Comparison of ENCODE assay signal across 22 cellular contexts in the genomic region with DNA sequence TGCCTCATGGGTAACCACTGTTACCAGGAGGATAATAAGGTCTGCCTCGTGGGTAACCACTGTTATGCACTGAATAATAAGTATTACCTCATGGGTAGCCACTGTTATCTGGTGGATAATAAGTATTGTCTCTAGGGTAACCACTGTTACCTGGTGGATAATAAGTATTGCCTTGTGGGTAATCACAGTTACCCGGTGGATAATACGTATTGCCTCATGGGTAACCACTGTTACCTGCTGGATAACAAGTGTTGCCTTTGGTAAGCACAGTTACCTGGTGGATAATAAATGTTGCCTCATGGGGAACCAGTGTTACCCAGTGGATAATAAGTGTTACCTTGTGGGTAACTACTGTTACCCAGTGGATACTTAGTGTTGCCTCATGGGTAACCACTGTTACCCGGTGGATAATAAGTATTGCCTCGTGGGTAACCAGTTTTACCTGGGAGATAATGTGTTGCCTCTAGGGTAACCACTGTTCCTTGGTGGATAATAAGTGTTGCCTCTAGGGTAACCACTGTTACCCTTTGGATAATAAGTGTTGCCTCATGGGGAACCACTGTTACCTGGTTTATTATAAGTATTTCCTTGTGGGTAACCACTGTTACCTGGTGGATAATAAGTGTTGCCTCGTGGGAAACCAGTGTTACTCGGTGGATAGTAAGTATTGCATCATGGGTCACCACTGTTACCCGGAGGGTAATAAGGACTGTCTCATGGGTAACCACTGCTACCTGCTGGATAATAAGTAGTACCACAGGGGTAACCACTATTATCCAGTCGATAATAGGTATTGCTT. TPM values are rescaled to one million over a fixed set of nuclear protein-coding genes. Genes with fewer than 3 reads are reported as not detected.
A peak's percentile ranks its signal among the peaks of the same experiment; 100 is the strongest.
DNase-seq lines count a peak whose midpoint lies in the region; ATAC-seq, FAIRE-seq and TF ChIP-seq lines count a peak whose summit lies in the region.
"Had no signal": no experiment of that assay in that cellular context is flagged by ENCODE, and none has a peak within 500 bp of the region (broad histone marks: within the 10 kb centered on the region; RNA-seq: fewer than 3 reads in every experiment).

No MANE protein-coding gene starts in this region.

- H3K4me1 ChIP-seq in GM23248 (ENCODE audit: insufficient read depth) (no peaks in the 10 kb centered on the region), GM12878 (ENCODE audit: control insufficient read depth, insufficient read depth, low read length) (no peaks in the 10 kb centered on the region)
- H3K4me1 ChIP-seq: uterus had no signal

- FAIRE-seq in GM12878 (lab: Jason Lieb, UNC) = no peak
- FAIRE-seq: H54 had no signal

- H3K4me3 ChIP-seq in AG10803 (ENCODE audit: low read length) = no peak overlapping the region
- H3K4me3 ChIP-seq in GM23248 = no peak overlapping the region
- H3K4me3 ChIP-seq in GM12878 = no peak overlapping the region
- H3K4me3 ChIP-seq: uterus had no signal

- H3K79me2 ChIP-seq in GM23248 (ENCODE audit: insufficient read depth) = no peaks in the 10 kb centered on the region
- no peaks in the 10 kb centered on the region for H3K79me2 ChIP-seq in GM12878 (ENCODE audit: control insufficient read depth, insufficient read depth, low read length)

- H3K4me2 ChIP-seq in GM23248 (ENCODE audit: unreplicated experiment) (no peak overlapping the region), GM12878 (ENCODE audit: control insufficient read depth, insufficient read depth) (no peak overlapping the region)

- H3K27ac ChIP-seq in GM23248 (no peak overlapping the region), GM12878 (ENCODE audit: control insufficient read depth, insufficient read depth) (no peak overlapping the region)
- H3K27ac ChIP-seq: epithelial cell of prostate, uterus had no signal

- CTCF ChIA-PET in GM12878 (lab: Yijun Ruan, JAX) = no interaction called here

- DNase-seq in AG10803 (ENCODE audit: low read depth) = peak; percentile 20
- peak; percentile 34 for DNase-seq in GM23248
- DNase-seq in GM12878 (ENCODE audit: low read depth, low spot score) = no peak
- DNase-seq in left lobe of liver (ENCODE audit: low spot score) = no peak
- no peak for DNase-seq in KG1 (lab: John Stamatoyannopoulos, UW)
- DNase-seq in NCI-H146 treated with DMSO at 0.1 percent for 48 hours (lab: John Stamatoyannopoulos, UW; ENCODE audit: unreplicated experiment) = no peak
- DNase-seq: NCI-H1930; NCI-H446; stimulated activated CD8-positive, alpha-beta memory T cell treated with anti-CD3 and anti-CD28 coated beads, Interleukin-4, amount 100 ng/mL, for 48 hours; SW 1271; uterus had no signal

- no peak for TF ChIP-seq RAD21 in GM12878 (IDR thresholded peaks at IDR 0.05; ENCODE audit: insufficient read depth, low read depth, low read length)

- POLR2A ChIA-PET in GM12878 (lab: Charles Lee) = no interaction called here

- TF ChIP-seq CTCF in AG10803 (conservative IDR thresholded peaks at IDR 0.05; ENCODE audit: low read length) = peak; percentile 22
- no peak for TF ChIP-seq CTCF in GM12878 (IDR thresholded peaks at IDR 0.05 in 2 of 3, conservative IDR thresholded peaks at IDR 0.05 in 1 of 3; ENCODE audit: control insufficient read depth in 2 of 3, extremely low read depth in 1 of 3, insufficient read depth in 1 of 3, low read depth in 3 of 3, low read length in 3 of 3)

- SMC1A ChIA-PET in GM12878 (lab: Charles Lee; ENCODE audit: uncharacterized antibody, unreplicated experiment) = no interaction called here

- TF ChIP-seq EP300 in GM12878 (IDR thresholded peaks at IDR 0.05; ENCODE audit: borderline replicate concordance in 1 of 2, control insufficient read depth in 1 of 2, low read depth in 2 of 2, low read length in 2 of 2) = no peak

- no peaks in the 10 kb centered on the region for H3K27me3 ChIP-seq in GM23248 (replicated peaks; ENCODE audit: insufficient read depth)
- 0 out of 4 replicates have a peak, but pooled peaks cover 0 to 4% of the 10 kb centered on the region in 2 experiments for H3K27me3 ChIP-seq in GM12878 (replicated peaks in 1 of 2; ENCODE audit: control insufficient read depth in 2 of 2, insufficient read depth in 2 of 2, low read length in 1 of 2)
- H3K27me3 ChIP-seq: uterus had no signal

- no peaks in the 10 kb centered on the region for H3K9me3 ChIP-seq in GM23248 (ENCODE audit: low read depth)
- peaks cover 5% of the 10 kb centered on the region; the same call in 1 of the 3 replicates for H3K9me3 ChIP-seq in GM12878 (replicated peaks; ENCODE audit: control insufficient read depth, insufficient read depth, low read length)
- H3K9me3 ChIP-seq: uterus had no signal

- intact Hi-C loops in GM12878 (cut with micrococcal nuclease; ENCODE audit: unreplicated experiment) = loop anchor here (5.0 kb wide), 1 partner anchor 264 kb away; no protein-coding TSS in a partner anchor

- TF ChIP-seq POLR2A in GM12878 (IDR thresholded peaks at IDR 0.05; ENCODE audit: low read depth, low read length) = no peak

- ATAC-seq in GM12878 = peak; percentile 12; the same call in 1 of the 3 replicates
- ATAC-seq in left lobe of liver = peak; percentile 84
- ATAC-seq in GM19467 (IDR thresholded peaks at IDR 0.05; ENCODE audit: unreplicated experiment) = no peak
- ATAC-seq in GM19397 (IDR thresholded peaks at IDR 0.05; ENCODE audit: unreplicated experiment) = no peak
- ATAC-seq: activated naive CD4-positive, alpha-beta T cell treated with anti-CD3 and anti-CD28 coated beads, Interleukin-2, amount 50 U/mL, for 72 hours had no signal

- RAD21 ChIA-PET in GM12878 (lab: Charles Lee; ENCODE audit: unreplicated experiment) = no interaction called here

- H2AFZ ChIP-seq in GM23248 (no peak overlapping the region), GM12878 (ENCODE audit: control insufficient read depth, low read depth, low read length) (no peak overlapping the region)

- no peaks in the 10 kb centered on the region for H4K20me1 ChIP-seq in GM23248 (ENCODE audit: insufficient read depth)
- no peaks in the 10 kb centered on the region; the same call in 1 of the 2 replicates for H4K20me1 ChIP-seq in GM12878 (ENCODE audit: control insufficient read depth, insufficient read depth)

- no peaks in the 10 kb centered on the region for H3K36me3 ChIP-seq in GM23248 (ENCODE audit: low read depth)
- no peaks in the 10 kb centered on the region for H3K36me3 ChIP-seq in GM12878 (ENCODE audit: control insufficient read depth in 2 of 2, insufficient read depth in 2 of 2, low read length in 1 of 2)
- H3K36me3 ChIP-seq: uterus had no signal

- H3K9ac ChIP-seq in GM23248 (no peak overlapping the region), GM12878 (ENCODE audit: control insufficient read depth, insufficient read depth, low read length) (no peak overlapping the region)

- in situ Hi-C loops in GM23248 (cut with MboI) = no loop called here
- in situ Hi-C loops in GM12878 (cut with MboI) = no loop called here

- 51 to 57% methylated on average over 9 of the region's 9 CpGs for WGBS in GM23248 (ENCODE audit: low coverage in 1 of 2, low lambda C conversion rate in 2 of 2, missing lambda C conversion rate in 2 of 2), 2 experiments
- WGBS in GM12878 (ENCODE audit: insufficient coverage, insufficient replicate concordance, low lambda C conversion rate, missing lambda C conversion rate) = 2% methylated on average over 9 of the region's 9 CpGs

- no TSS peak for BruUV-seq in GM12878 (replicated peaks; lab: Mats Ljungman, UMichigan)

- H3F3A ChIP-seq in GM23248 (ENCODE audit: insufficient read depth) = no peaks in the 10 kb centered on the region

- no peaks in the 10 kb centered on the region for H3K9me2 ChIP-seq in GM23248 (ENCODE audit: insufficient read depth)

TF ChIP-seq in GM12878, 131 proteins besides CTCF, POLR2A, EP300 and RAD21 (continues in another document):
- no peak for TF ChIP-seq CBX3 (IDR thresholded peaks at IDR 0.05; ENCODE audit: borderline replicate concordance, low read depth)

RNA-seq across cellular contexts. Expression of gene NXPE4, which starts 10.6 kb away (rescaled TPM):
- total RNA-seq in GM23248 (2014; rRNA removed; shearing (Covaris generic)) = not detected in 2 replicates
- polyA plus RNA-seq in GM23248 (2016; fragmentation: Nextera tagmentation; extraction: Ambion mirVana) (not detected in 2 replicates), GM12878 (2011; rRNA removed) (not detected in 2 replicates), GM12878 (2014; fragmentation: Illumina TruSeq; extraction: Trizol) (not detected in 2 replicates), GM12878 (2014; fragmentation: Nextera tagmentation; extraction: Ambion mirVana) (not detected), GM12878 (2014; rRNA removed) (not detected in 2 replicates), GM12878 (2016; fragmentation: Nextera tagmentation; extraction: Ambion mirVana) (not detected)
- total RNA-seq in GM12878 (2013; cell fraction: nucleolus; rRNA removed) = not detected in 2 replicates
- total RNA-seq in GM12878 (2014; rRNA removed) (not detected in 2 replicates), GM12878 (2014; rRNA removed; fragmentation: Illumina TruSeq; extraction: Trizol) (not detected in 2 replicates), GM12878 (2021) (not detected in 2 replicates), left lobe of liver (not detected)
- not detected for polyA plus RNA-seq in GM12878 (2011; ENCODE audit: low read depth)
- not detected in 2 replicates for polyA plus RNA-seq in GM12878 (2011; cell fraction: cytosol; rRNA removed)
- not detected in 2 replicates for polyA plus RNA-seq in GM12878 (2011; cell fraction: nucleus; rRNA removed)
- polyA plus RNA-seq in GM12878 (2012) = not detected in 2 replicates
- polyA minus RNA-seq in GM12878 (2011; rRNA and poly(A)+ RNA removed) = not detected in 2 replicates
- not detected in 2 replicates for polyA minus RNA-seq in GM12878 (2011; cell fraction: cytosol; rRNA and poly(A)+ RNA removed)
- polyA minus RNA-seq in GM12878 (2011; cell fraction: nucleus; rRNA and poly(A)+ RNA removed) = not detected in 2 replicates
- total RNA-seq: A673; activated naive CD4-positive, alpha-beta T cell treated with anti-CD3 and anti-CD28 coated beads, Interleukin-2, amount 50 U/mL, for 72 hours; activated T-helper 1 cell treated with anti-CD3 and anti-CD28 coated beads, Interleukin-12 subunit alpha, Interleukin-12 subunit beta, Interleukin-2, Interleukin-4 antibody, amounts not matched to agents 30 ng/mL and 10 ng/mL and 1 ng/mL, durations not matched to agents 14 hours and 24 hours and 36 hours; dermis microvascular lymphatic vessel endothelial cell; neural crest cell; pulmonary artery endothelial cell had no signal
- polyA plus RNA-seq: CD14-positive monocyte had no signal

RNA-seq across cellular contexts. Expression of gene NXPE1, which starts 46.5 kb away (rescaled TPM):
- total RNA-seq in GM23248 (2014; rRNA removed; shearing (Covaris generic)) = not detected in 2 replicates
- polyA plus RNA-seq in GM23248 (2016; fragmentation: Nextera tagmentation; extraction: Ambion mirVana) (not detected in 2 replicates), GM12878 (2011; rRNA removed) (not detected in 2 replicates), GM12878 (2014; fragmentation: Illumina TruSeq; extraction: Trizol) (not detected in 2 replicates), GM12878 (2014; fragmentation: Nextera tagmentation; extraction: Ambion mirVana) (not detected), GM12878 (2014; rRNA removed) (not detected in 2 replicates), GM12878 (2016; fragmentation: Nextera tagmentation; extraction: Ambion mirVana) (not detected)
- total RNA-seq in GM12878 (2013; cell fraction: nucleolus; rRNA removed) = not detected in 2 replicates
- total RNA-seq in GM12878 (2014; rRNA removed) (not detected in 2 replicates), GM12878 (2014; rRNA removed; fragmentation: Illumina TruSeq; extraction: Trizol) (not detected in 2 replicates), GM12878 (2021) (0.16 TPM in 1 of 2 replicates, not detected in the other), left lobe of liver (not detected)
- polyA plus RNA-seq in GM12878 (2011; ENCODE audit: low read depth) = not detected
- polyA plus RNA-seq in GM12878 (2011; cell fraction: cytosol; rRNA removed) = not detected in 2 replicates
- polyA plus RNA-seq in GM12878 (2011; cell fraction: nucleus; rRNA removed) = not detected in 2 replicates
- polyA plus RNA-seq in GM12878 (2012) = not detected in 2 replicates
- polyA minus RNA-seq in GM12878 (2011; rRNA and poly(A)+ RNA removed) = not detected in 2 replicates
- polyA minus RNA-seq in GM12878 (2011; cell fraction: cytosol; rRNA and poly(A)+ RNA removed) = not detected in 2 replicates
- not detected in 2 replicates for polyA minus RNA-seq in GM12878 (2011; cell fraction: nucleus; rRNA and poly(A)+ RNA removed)
- total RNA-seq: A673; activated naive CD4-positive, alpha-beta T cell treated with anti-CD3 and anti-CD28 coated beads, Interleukin-2, amount 50 U/mL, for 72 hours; activated T-helper 1 cell treated with anti-CD3 and anti-CD28 coated beads, Interleukin-12 subunit alpha, Interleukin-12 subunit beta, Interleukin-2, Interleukin-4 antibody, amounts not matched to agents 30 ng/mL and 10 ng/mL and 1 ng/mL, durations not matched to agents 14 hours and 24 hours and 36 hours; dermis microvascular lymphatic vessel endothelial cell; neural crest cell; pulmonary artery endothelial cell had no signal
- polyA plus RNA-seq: CD14-positive monocyte had no signal

Comparison
In these comparisons a context has a peak if more than half of its experiments do, and no peak if none do; other contexts are left out.
1. DNase-seq: peak in AG10803 (single experiment) and GM23248 (single experiment); none in GM12878 (single experiment), left lobe of liver (single experiment), KG1 (single experiment) and NCI-H146 treated with DMSO at 0.1 percent for 48 hours (single experiment).
2. ATAC-seq: peak in GM12878 (single experiment) and left lobe of liver (single experiment); none in GM19467 (single experiment) and GM19397 (single experiment).